Comparison of ENCODE assay signal across 11 cellular contexts in genomic region chr12:104596128-104596799, GRCh38.
DNase-seq lines count a peak whose midpoint lies in the region; ATAC-seq, FAIRE-seq and TF ChIP-seq lines count a peak whose summit lies in the region.
"Had no signal": no experiment of that assay in that cellular context is flagged by ENCODE, and none has a peak within 500 bp of the region (broad histone marks: within the 10 kb centered on the region; RNA-seq: fewer than 3 reads in every experiment).

No MANE protein-coding gene starts in this region.

- no peak for TF ChIP-seq RAD21 in A549 (conservative IDR thresholded peaks at IDR 0.05 in 1 of 2, IDR thresholded peaks at IDR 0.05 in 1 of 2)

- CTCF ChIA-PET in A549 (lab: Yijun Ruan, JAX): interaction anchor here (2.0 kb wide), 1 partner anchor 214 kb away, joined by 6 read pairs; no protein-coding TSS in a partner anchor

- no peak for TF ChIP-seq EP300 in A549 (IDR thresholded peaks at IDR 0.05)

- peaks cover 35% of the 10 kb centered on the region for H3K36me3 ChIP-seq in KOPT-K1 (ENCODE audit: insufficient read depth, low read length)
- H3K36me3 ChIP-seq in bronchial epithelial cell (ENCODE audit: control insufficient read depth, insufficient read depth, low read length): no peaks in the 10 kb centered on the region

- 63% methylated on average over 12 of the region's 12 CpGs for WGBS in A549 (ENCODE audit: missing lambda C conversion rate)

- no peaks in the 10 kb centered on the region for H3K27me3 ChIP-seq in bronchial epithelial cell (ENCODE audit: control insufficient read depth, insufficient read depth, low read length)

- H3K4me3 ChIP-seq in A549: no peak overlapping the region
- no peak overlapping the region for H3K4me3 ChIP-seq in bronchial epithelial cell (ENCODE audit: low read depth, low read length)

- peak overlapping the region; percentile 26; the same call in 2 of the 3 replicates for H3K4me2 ChIP-seq in A549

- H3K4me1 ChIP-seq in A549: peaks cover 56% of the 10 kb centered on the region

- H3K9me3 ChIP-seq in A549: no peaks in the 10 kb centered on the region
- H3K9me3 ChIP-seq in KOPT-K1 (ENCODE audit: insufficient read depth, low read length, poor library complexity, severe bottlenecking): no peaks in the 10 kb centered on the region

- FAIRE-seq in A549 (lab: Jason Lieb, UNC): no peak
- FAIRE-seq in bronchial epithelial cell (lab: Jason Lieb, UNC): peak; percentile 55

- H3K27ac ChIP-seq in A549 (peak overlapping the region; percentile 10 to 68; a peak in 4 of 6 replicates), KOPT-K1 (ENCODE audit: low read depth, low read length, poor library complexity, severe bottlenecking) (peak overlapping the region; percentile 93)

- TF ChIP-seq POLR2A in A549 (IDR thresholded peaks at IDR 0.05; ENCODE audit: low read length): no peak

- peak; percentile 41 to 58; a peak in 3 of 6 replicates for ATAC-seq in A549
- no peak for ATAC-seq in GM19397 (IDR thresholded peaks at IDR 0.05; ENCODE audit: unreplicated experiment)
- no peak for ATAC-seq in GM21526 (IDR thresholded peaks at IDR 0.05; ENCODE audit: low FRiP score, unreplicated experiment)
- ATAC-seq in GM21423 (IDR thresholded peaks at IDR 0.05; ENCODE audit: unreplicated experiment): no peak

- POLR2A ChIA-PET in A549 (lab: Yijun Ruan, JAX): no interaction called here

- DNase-seq in A549 (ENCODE audit: low read depth in 1 of 2, low spot score in 1 of 2) (peak in 1 of 2 experiments; percentile 28), bronchial epithelial cell (ENCODE audit: low read depth) (peak; percentile 39), mesenteric fat pad (ENCODE audit: low spot score) (peak; percentile 35), NK-92 (lab: John Stamatoyannopoulos, UW; ENCODE audit: unreplicated experiment) (no peak)
- DNase-seq: activated CD4-positive, alpha-beta T cell treated with anti-CD3 and anti-CD28 coated beads for 48 hours; midbrain; NCI-H526 had no signal

- TF ChIP-seq CTCF in A549 (IDR thresholded peaks at IDR 0.05): no peak
- no peak for TF ChIP-seq CTCF in bronchial epithelial cell (IDR thresholded peaks at IDR 0.05; ENCODE audit: insufficient read depth, low read length, severe bottlenecking)

TF ChIP-seq in A549, 52 proteins besides CTCF, POLR2A, EP300 and RAD21:
- no peak for TF ChIP-seq CHD2 (IDR thresholded peaks at IDR 0.05; ENCODE audit: low read length, partially characterized antibody)
- TF ChIP-seq CBX2 (IDR thresholded peaks at IDR 0.05; ENCODE audit: borderline replicate concordance, low read depth): no peak
- TF ChIP-seq, protein P1, sequence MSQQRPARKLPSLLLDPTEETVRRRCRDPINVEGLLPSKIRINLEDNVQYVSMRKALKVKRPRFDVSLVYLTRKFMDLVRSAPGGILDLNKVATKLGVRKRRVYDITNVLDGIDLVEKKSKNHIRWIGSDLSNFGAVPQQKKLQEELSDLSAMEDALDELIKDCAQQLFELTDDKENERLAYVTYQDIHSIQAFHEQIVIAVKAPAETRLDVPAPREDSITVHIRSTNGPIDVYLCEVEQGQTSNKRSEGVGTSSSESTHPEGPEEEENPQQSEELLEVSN (IDR thresholded peaks at IDR 0.05; ENCODE audit: borderline replicate concordance, low read depth): no peak
- no peak for TF ChIP-seq REST (IDR thresholded peaks at IDR 0.05)
- no peak for TF ChIP-seq NFE2L2 (conservative IDR thresholded peaks at IDR 0.05; ENCODE audit: low read length)
- TF ChIP-seq ELK1 (IDR thresholded peaks at IDR 0.05; ENCODE audit: low read depth, low read length): no peak
- TF ChIP-seq ZFP36 (IDR thresholded peaks at IDR 0.05; ENCODE audit: borderline replicate concordance, partially characterized antibody): no peak
- TF ChIP-seq MAX (IDR thresholded peaks at IDR 0.05): no peak
- TF ChIP-seq ZNF302 (CRISPR knock-in tag; IDR thresholded peaks at IDR 0.05): no peak
- TF ChIP-seq ZC3H11A (IDR thresholded peaks at IDR 0.05): no peak
- no peak for TF ChIP-seq PBX3 (IDR thresholded peaks at IDR 0.05)
- TF ChIP-seq USF2 (IDR thresholded peaks at IDR 0.05): no peak
- no peak for TF ChIP-seq HOXB13 (CRISPR knock-in tag; IDR thresholded peaks at IDR 0.05; ENCODE audit: low read depth)
- TF ChIP-seq, protein P2, sequence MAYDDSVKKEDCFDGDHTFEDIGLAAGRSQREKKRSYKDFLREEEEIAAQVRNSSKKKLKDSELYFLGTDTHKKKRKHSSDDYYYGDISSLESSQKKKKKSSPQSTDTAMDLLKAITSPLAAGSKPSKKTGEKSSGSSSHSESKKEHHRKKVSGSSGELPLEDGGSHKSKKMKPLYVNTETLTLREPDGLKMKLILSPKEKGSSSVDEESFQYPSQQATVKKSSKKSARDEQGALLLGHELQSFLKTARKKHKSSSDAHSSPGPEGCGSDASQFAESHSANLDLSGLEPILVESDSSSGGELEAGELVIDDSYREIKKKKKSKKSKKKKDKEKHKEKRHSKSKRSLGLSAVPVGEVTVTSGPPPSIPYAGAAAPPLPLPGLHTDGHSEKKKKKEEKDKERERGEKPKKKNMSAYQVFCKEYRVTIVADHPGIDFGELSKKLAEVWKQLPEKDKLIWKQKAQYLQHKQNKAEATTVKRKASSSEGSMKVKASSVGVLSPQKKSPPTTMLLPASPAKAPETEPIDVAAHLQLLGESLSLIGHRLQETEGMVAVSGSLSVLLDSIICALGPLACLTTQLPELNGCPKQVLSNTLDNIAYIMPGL (CRISPR knock-in tag; IDR thresholded peaks at IDR 0.05; ENCODE audit: borderline replicate concordance): no peak

Comparison
In these comparisons a context has a peak if more than half of its experiments do, and no peak if none do; other contexts are left out.
1. ATAC-seq: peak in A549 (2 of 2); none in GM19397 (single experiment), GM21526 (single experiment) and GM21423 (single experiment).